Comparison of ENCODE assay signal across 1 cellular context in genomic region chr10:84337199-84337598, GRCh38.
TF ChIP-seq lines count a peak whose summit lies in the region.

No MANE protein-coding gene starts in this region.

TF ChIP-seq in IMR-90, 13 proteins besides CTCF, POLR2A, EP300 and RAD21:
- TF ChIP-seq CEBPB (IDR thresholded peaks at IDR 0.05; ENCODE audit: low read depth, low read length) (peak; percentile 73), FOS (IDR thresholded peaks at IDR 0.05; ENCODE audit: low read depth, low read length) (peak; percentile 22; the same call in 1 of the 2 replicates), MAZ (IDR thresholded peaks at IDR 0.05; ENCODE audit: borderline replicate concordance, low read depth, low read length) (no peak), BHLHE40 (IDR thresholded peaks at IDR 0.05; ENCODE audit: low read depth, low read length) (no peak)
